ENCODE assay signal across 1 cellular context in the genomic region with DNA sequence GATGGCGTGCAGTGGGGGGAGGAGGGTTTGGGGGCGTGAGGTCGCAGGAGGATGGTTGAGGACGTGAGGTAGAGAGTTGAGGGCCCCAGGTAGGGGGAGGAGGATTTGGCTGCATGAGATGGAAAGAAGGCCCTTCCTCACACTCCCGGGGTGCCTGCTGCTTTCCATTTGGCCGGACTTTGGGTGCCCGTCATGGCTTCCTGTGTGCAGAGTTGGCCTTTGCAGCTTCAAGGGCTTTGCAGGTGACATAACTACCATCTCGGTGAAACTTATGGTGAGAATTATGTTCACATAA.
TF ChIP-seq lines count a peak whose summit lies in the region.

No MANE protein-coding gene starts in this region.

TF ChIP-seq in H1, 55 proteins besides CTCF, POLR2A, EP300 and RAD21:
- TF ChIP-seq KDM4A (IDR thresholded peaks at IDR 0.05; ENCODE audit: low read depth, low read length, severe bottlenecking) (no peak), RBBP5 (IDR thresholded peaks at IDR 0.05; ENCODE audit: borderline replicate concordance, low read depth, low read length) (no peak), BCL11A (IDR thresholded peaks at IDR 0.05; ENCODE audit: low read depth in 2 of 2, low read length in 2 of 2) (no peak), TAF1 (IDR thresholded peaks at IDR 0.05; ENCODE audit: low read depth, low read length) (no peak), BRCA1 (IDR thresholded peaks at IDR 0.05; ENCODE audit: low read depth, low read length) (no peak)
